Comparison of ENCODE assay signal across 11 cellular contexts in the genomic region with DNA sequence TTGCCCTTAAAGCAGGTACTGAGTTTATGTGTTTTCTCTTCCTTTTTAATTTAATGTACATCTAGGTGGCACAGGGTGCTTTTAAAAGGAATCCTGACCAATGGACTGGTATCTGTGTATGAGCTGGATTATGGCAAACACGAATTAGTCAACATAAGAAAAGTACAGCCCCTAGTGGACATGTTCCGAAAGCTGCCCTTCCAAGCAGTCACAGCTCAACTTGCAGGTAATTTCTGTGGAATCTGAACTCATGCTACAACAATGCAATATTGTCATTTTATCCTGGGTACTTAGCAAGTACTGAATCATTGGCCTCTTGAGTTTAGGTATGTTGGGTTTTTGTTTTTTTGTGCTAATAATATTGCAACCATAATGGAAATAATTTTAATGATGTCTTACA. TPM values are rescaled to one million over a fixed set of nuclear protein-coding genes. Genes with fewer than 3 reads are reported as not detected.
DNase-seq lines count a peak whose midpoint lies in the region; TF ChIP-seq lines count a peak whose summit lies in the region.
"Had no signal": no experiment of that assay in that cellular context is flagged by ENCODE, and none has a peak within 500 bp of the region (broad histone marks: within the 10 kb centered on the region; RNA-seq: fewer than 3 reads in every experiment).

No MANE protein-coding gene starts in this region.

- no peak overlapping the region for H3K27ac ChIP-seq in endodermal cell (ENCODE audit: low read depth, low read length)
- H3K27ac ChIP-seq in caudate nucleus (ENCODE audit: low read depth, low read length) = no peak overlapping the region

- TF ChIP-seq CTCF in NB4 (IDR thresholded peaks at IDR 0.05; ENCODE audit: low read depth, low read length) (peak; percentile 21), endodermal cell (conservative IDR thresholded peaks at IDR 0.05) (peak; percentile 63)

- H3K36me3 ChIP-seq in endodermal cell (ENCODE audit: control insufficient read depth, insufficient read depth, low read length) = peaks cover 59% of the 10 kb centered on the region

- peak; percentile 39 for DNase-seq in NCI-H82 (lab: John Stamatoyannopoulos, UW)
- DNase-seq in NCI-H82 treated with DMSO at 0.1 percent for 48 hours (lab: John Stamatoyannopoulos, UW; ENCODE audit: unreplicated experiment) = no peak
- peak; percentile 9 for DNase-seq in NB4 (ENCODE audit: low read depth)
- DNase-seq in endodermal cell = no peak
- peak; percentile 26 for DNase-seq in renal cortical epithelial cell (ENCODE audit: low read depth)
- no peak for DNase-seq in globus pallidus (ENCODE audit: low spot score)
- no peak for DNase-seq in activated T-helper 1 cell treated with anti-CD3 and anti-CD28 coated beads, Interleukin-12 subunit alpha, Interleukin-12 subunit beta, Interleukin-2, Interleukin-4 antibody, amounts not matched to agents 30 ng/mL and 10 ng/mL and 1 ng/mL, durations not matched to agents 14 hours and 24 hours and 36 hours (ENCODE audit: low spot score)
- no peak for DNase-seq in caudate nucleus (lab: John Stamatoyannopoulos, UW)
- DNase-seq: activated T-cell treated with anti-CD3 and anti-CD28 coated beads, Interleukin-2, amount 50 U/mL, for 4 hours; naive B cell; stimulated activated CD4-positive, alpha-beta T cell treated with anti-CD3 and anti-CD28 coated beads, Interleukin-4, amount 100 ng/mL, for 1 hour had no signal

- H3K9me3 ChIP-seq in endodermal cell (ENCODE audit: control insufficient read depth, low read length) = peaks cover 23% of the 10 kb centered on the region

- no peak overlapping the region for H3K27ac Mint-ChIP-seq in endodermal cell
- H3K27ac Mint-ChIP-seq in activated T-helper 1 cell treated with anti-CD3 and anti-CD28 coated beads, Interleukin-12 subunit alpha, Interleukin-12 subunit beta, Interleukin-2, Interleukin-4 antibody, amounts not matched to agents 30 ng/mL and 10 ng/mL and 1 ng/mL, durations not matched to agents 14 hours and 24 hours and 36 hours = no peak overlapping the region

- no peaks in the 10 kb centered on the region for H3K4me1 Mint-ChIP-seq in endodermal cell
- no peaks in the 10 kb centered on the region for H3K4me1 Mint-ChIP-seq in activated T-helper 1 cell treated with anti-CD3 and anti-CD28 coated beads, Interleukin-12 subunit alpha, Interleukin-12 subunit beta, Interleukin-2, Interleukin-4 antibody, amounts not matched to agents 30 ng/mL and 10 ng/mL and 1 ng/mL, durations not matched to agents 14 hours and 24 hours and 36 hours (ENCODE audit: low read depth)

- H3K9ac ChIP-seq in endodermal cell (ENCODE audit: extremely low read depth, low read length, poor library complexity, severe bottlenecking) = no peak overlapping the region

- no peak overlapping the region for H3K4me3 Mint-ChIP-seq in endodermal cell
- no peak overlapping the region for H3K4me3 Mint-ChIP-seq in activated T-helper 1 cell treated with anti-CD3 and anti-CD28 coated beads, Interleukin-12 subunit alpha, Interleukin-12 subunit beta, Interleukin-2, Interleukin-4 antibody, amounts not matched to agents 30 ng/mL and 10 ng/mL and 1 ng/mL, durations not matched to agents 14 hours and 24 hours and 36 hours
- H3K4me3 Mint-ChIP-seq: activated T-cell treated with anti-CD3 and anti-CD28 coated beads, Interleukin-2, amount 50 U/mL, for 4 hours; naive B cell had no signal

- H3K27me3 Mint-ChIP-seq in endodermal cell (ENCODE audit: insufficient read depth) = no peaks in the 10 kb centered on the region
- no peaks in the 10 kb centered on the region for H3K27me3 Mint-ChIP-seq in activated T-helper 1 cell treated with anti-CD3 and anti-CD28 coated beads, Interleukin-12 subunit alpha, Interleukin-12 subunit beta, Interleukin-2, Interleukin-4 antibody, amounts not matched to agents 30 ng/mL and 10 ng/mL and 1 ng/mL, durations not matched to agents 14 hours and 24 hours and 36 hours (ENCODE audit: insufficient read depth)
- H3K27me3 Mint-ChIP-seq: naive B cell had no signal

- H3K4me1 ChIP-seq in endodermal cell (ENCODE audit: control insufficient read depth, insufficient read depth, low read length) = no peaks in the 10 kb centered on the region

- H3K9me3 Mint-ChIP-seq in endodermal cell = peaks cover 8% of the 10 kb centered on the region
- H3K9me3 Mint-ChIP-seq in activated T-helper 1 cell treated with anti-CD3 and anti-CD28 coated beads, Interleukin-12 subunit alpha, Interleukin-12 subunit beta, Interleukin-2, Interleukin-4 antibody, amounts not matched to agents 30 ng/mL and 10 ng/mL and 1 ng/mL, durations not matched to agents 14 hours and 24 hours and 36 hours = peaks cover 16% of the 10 kb centered on the region

- H3K27me3 ChIP-seq in endodermal cell (ENCODE audit: control insufficient read depth, insufficient read depth, low read length, poor library complexity, severe bottlenecking) = no peaks in the 10 kb centered on the region

- 67 to 97% methylated on average over 1 to 2 of the region's 2 CpGs for WGBS in endodermal cell (ENCODE audit: insufficient coverage in 1 of 2, insufficient read length in 1 of 2), 2 experiments

- TF ChIP-seq POLR2A in NB4 (IDR thresholded peaks at IDR 0.05; ENCODE audit: extremely low read depth, insufficient read length) = no peak

- H3K4me3 ChIP-seq in NB4 (ENCODE audit: low read depth, low read length) (no peak overlapping the region), endodermal cell (ENCODE audit: low read length) (no peak overlapping the region)

- intact Hi-C loops in activated T-helper 1 cell treated with anti-CD3 and anti-CD28 coated beads, Interleukin-12 subunit alpha, Interleukin-12 subunit beta, Interleukin-2, Interleukin-4 antibody, amounts not matched to agents 30 ng/mL and 10 ng/mL and 1 ng/mL, durations not matched to agents 14 hours and 24 hours and 36 hours (cut with micrococcal nuclease) = no loop called here

- peaks cover 50% of the 10 kb centered on the region for H3K36me3 Mint-ChIP-seq in endodermal cell (ENCODE audit: low read depth)
- H3K36me3 Mint-ChIP-seq in activated T-helper 1 cell treated with anti-CD3 and anti-CD28 coated beads, Interleukin-12 subunit alpha, Interleukin-12 subunit beta, Interleukin-2, Interleukin-4 antibody, amounts not matched to agents 30 ng/mL and 10 ng/mL and 1 ng/mL, durations not matched to agents 14 hours and 24 hours and 36 hours (ENCODE audit: low read depth) = peaks cover 47% of the 10 kb centered on the region

RNA-seq across cellular contexts. Expression of gene TMOD1, which starts 14.4 kb away (rescaled TPM):
- total RNA-seq in endodermal cell = 1 to 10 TPM; 3.6 to 7.1 TPM
- 1.9 TPM for polyA plus RNA-seq in endodermal cell (2013, experiment 1 of 2)
- polyA plus RNA-seq in endodermal cell (2013, experiment 2 of 2) = 2.6 TPM
- total RNA-seq in renal cortical epithelial cell = 1.6 and 6.5 TPM in 2 replicates
- 0.81 and 0.86 TPM in 2 replicates for total RNA-seq in activated T-helper 1 cell treated with anti-CD3 and anti-CD28 coated beads, Interleukin-12 subunit alpha, Interleukin-12 subunit beta, Interleukin-2, Interleukin-4 antibody, amounts not matched to agents 30 ng/mL and 10 ng/mL and 1 ng/mL, durations not matched to agents 14 hours and 24 hours and 36 hours

Comparison
In these comparisons a context has a peak if more than half of its experiments do, and no peak if none do; other contexts are left out.
1. DNase-seq: peak in NCI-H82 (single experiment), NB4 (single experiment) and renal cortical epithelial cell (single experiment); none in NCI-H82 treated with DMSO at 0.1 percent for 48 hours (single experiment), endodermal cell (single experiment), globus pallidus (single experiment), activated T-helper 1 cell treated with anti-CD3 and anti-CD28 coated beads, Interleukin-12 subunit alpha, Interleukin-12 subunit beta, Interleukin-2, Interleukin-4 antibody, amounts not matched to agents 30 ng/mL and 10 ng/mL and 1 ng/mL, durations not matched to agents 14 hours and 24 hours and 36 hours (single experiment) and caudate nucleus (0 of 61).